Comparison of ENCODE assay signal across 8 cellular contexts in genomic region chr5:56481147-56481997, GRCh38.
A peak's percentile ranks its signal among the peaks of the same experiment; 100 is the strongest.
DNase-seq lines count a peak whose midpoint lies in the region; TF ChIP-seq lines count a peak whose summit lies in the region.

No MANE protein-coding gene starts in this region.

- peak overlapping the region; percentile 88 to 98 (median 97) for H3K4me2 ChIP-seq in BLaER1 treated with 17β-estradiol and CSF1 and Interleukin-3, amounts not matched to agents 10 nM and 100 nM
- H3K4me2 ChIP-seq in H9 (ENCODE audit: insufficient read depth, insufficient read length, low read length) (peak overlapping the region; percentile 79), smooth muscle cell (peak overlapping the region; percentile 96)

- H3K4me1 ChIP-seq in BLaER1 treated with 17β-estradiol and CSF1 and Interleukin-3, amounts not matched to agents 10 nM and 100 nM, result peaks cover 60 to 79% (median 66%) of the 10 kb centered on the region in 10 experiments
- H3K4me1 ChIP-seq in H9 (ENCODE audit: insufficient read depth, low read length) (no peaks in the 10 kb centered on the region), smooth muscle cell (ENCODE audit: low read depth) (peaks cover 17% of the 10 kb centered on the region)

- H2AFZ ChIP-seq in H9 (ENCODE audit: low read length) (no peak overlapping the region), smooth muscle cell (ENCODE audit: low read depth) (peak overlapping the region; percentile 94)

- no peaks in the 10 kb centered on the region for H4K20me1 ChIP-seq in BLaER1 treated with 17β-estradiol and CSF1 and Interleukin-3, amounts not matched to agents 10 nM and 100 nM
- H4K20me1 ChIP-seq in H9 (ENCODE audit: control insufficient read depth, insufficient read depth, insufficient read length), result no peaks in the 10 kb centered on the region
- H4K20me1 ChIP-seq in smooth muscle cell (ENCODE audit: low read depth), result no peaks in the 10 kb centered on the region

- no peak overlapping the region for H2BK5ac ChIP-seq in H9 (ENCODE audit: insufficient read length, low read length)

- TF ChIP-seq CTCF in H9 (conservative IDR thresholded peaks at IDR 0.05) (peak; percentile 76), cardiac fibroblast (IDR thresholded peaks at IDR 0.05; ENCODE audit: low read depth, low read length) (no peak), smooth muscle cell (IDR thresholded peaks at IDR 0.05; ENCODE audit: borderline replicate concordance, insufficient read depth, poor library complexity, severe bottlenecking) (peak; percentile 35)

- peaks cover 2 to 20% (median 16%) of the 10 kb centered on the region in 11 experiments; a peak in 16 of 22 replicates for H3K9me3 ChIP-seq in BLaER1 treated with 17β-estradiol and CSF1 and Interleukin-3, amounts not matched to agents 10 nM and 100 nM (replicated peaks in 1 of 11)
- H3K9me3 ChIP-seq in H9 (ENCODE audit: control insufficient read depth, low read depth, low read length), result no peaks in the 10 kb centered on the region
- no peaks in the 10 kb centered on the region for H3K9me3 ChIP-seq in smooth muscle cell (replicated peaks; ENCODE audit: low read depth)

- no peak overlapping the region for H2BK20ac ChIP-seq in H9 (ENCODE audit: low read depth, low read length, poor library complexity, severe bottlenecking)

- peaks cover 13 to 17% of the 10 kb centered on the region in 2 experiments for H3K4me1 Mint-ChIP-seq in H9

- peaks cover 45% of the 10 kb centered on the region for H3K27me3 Mint-ChIP-seq in H9 (ENCODE audit: low read depth)

- peak overlapping the region; percentile 81 to 91 (median 88) for H3K9ac ChIP-seq in BLaER1 treated with 17β-estradiol and CSF1 and Interleukin-3, amounts not matched to agents 10 nM and 100 nM
- H3K9ac ChIP-seq in H9 (ENCODE audit: extremely low read depth, insufficient read length, low read length), result peak overlapping the region; percentile 13
- H3K9ac ChIP-seq in smooth muscle cell (ENCODE audit: low read depth), result peak overlapping the region; percentile 73

- no peak overlapping the region for H2BK120ac ChIP-seq in H9 (ENCODE audit: low read depth, low read length, poor library complexity, severe bottlenecking)

- H3K27ac Mint-ChIP-seq in H9, result no peak overlapping the region

- peaks cover 12% of the 10 kb centered on the region for H3K23me2 ChIP-seq in H9 (ENCODE audit: insufficient read length, low read depth, low read length, poor library complexity, severe bottlenecking)

- no peak overlapping the region for H3K4ac ChIP-seq in H9 (ENCODE audit: low read depth, low read length)

- no peak overlapping the region for H3K23ac ChIP-seq in H9 (ENCODE audit: insufficient read length, low read depth, low read length)

- peak overlapping the region; percentile 48 to 76 (median 65) for H3K4me3 ChIP-seq in BLaER1 treated with 17β-estradiol and CSF1 and Interleukin-3, amounts not matched to agents 10 nM and 100 nM
- H3K4me3 ChIP-seq in cardiac fibroblast (replicated peaks in 1 of 2; ENCODE audit: low read depth in 2 of 2, low read length in 2 of 2), result peak overlapping the region; percentile 58 to 61
- H3K4me3 ChIP-seq in smooth muscle cell, result peak overlapping the region; percentile 60

- no peak overlapping the region for H2BK12ac ChIP-seq in H9 (ENCODE audit: insufficient read length, low read depth, low read length)

- no peak overlapping the region for H3K56ac ChIP-seq in H9 (ENCODE audit: insufficient read length, low read depth, low read length)

- H3K36me3 ChIP-seq in BLaER1 treated with 17β-estradiol and CSF1 and Interleukin-3, amounts not matched to agents 10 nM and 100 nM, result no peaks in the 10 kb centered on the region; a peak in 1 of 22 replicates
- no peaks in the 10 kb centered on the region for H3K36me3 ChIP-seq in smooth muscle cell (ENCODE audit: low read depth)

- H3K9me3 Mint-ChIP-seq in H9, result peaks cover 0 to under 1% of the 10 kb centered on the region in 2 experiments; a peak in 1 of 5 replicates

- no peaks in the 10 kb centered on the region for H3K79me1 ChIP-seq in H9 (ENCODE audit: insufficient read depth, low read depth, low read length, poor library complexity, severe bottlenecking)

- H3F3A ChIP-seq in smooth muscle cell (ENCODE audit: low read depth), result peaks cover 7% of the 10 kb centered on the region

- H3K14ac ChIP-seq in H9 (ENCODE audit: insufficient read depth, low read length), result no peak overlapping the region

- WGBS in H9 (ENCODE audit: extremely low coverage, insufficient read length, low lambda C conversion rate), result no CpG with 5 or more reads among the region's 44 CpGs
- WGBS in smooth muscle cell (ENCODE audit: low lambda C conversion rate), result 6% methylated on average over 33 of the region's 44 CpGs

- peaks cover 0 to under 1% (median 0%) of the 10 kb centered on the region in 3 experiments; a peak in 1 of 7 replicates for H3K36me3 Mint-ChIP-seq in H9 (ENCODE audit: insufficient read depth in 1 of 3, low read depth in 3 of 3)

- H3K27ac ChIP-seq in BLaER1 treated with 17β-estradiol and CSF1 and Interleukin-3, amounts not matched to agents 10 nM and 100 nM, result peak overlapping the region; percentile 86 to 95 (median 93)
- H3K27ac ChIP-seq in H9 (ENCODE audit: insufficient read length, low read depth, low read length), result no peak overlapping the region
- peak overlapping the region; percentile 94 for H3K27ac ChIP-seq in smooth muscle cell (ENCODE audit: low read depth)

- H3K27me3 ChIP-seq in BLaER1 treated with 17β-estradiol and CSF1 and Interleukin-3, amounts not matched to agents 10 nM and 100 nM, result no peaks in the 10 kb centered on the region
- peaks cover 4% of the 10 kb centered on the region; the same call in 1 of the 2 replicates for H3K27me3 ChIP-seq in H9 (ENCODE audit: insufficient read depth, low read length)
- H3K27me3 ChIP-seq in smooth muscle cell (ENCODE audit: low read depth), result no peaks in the 10 kb centered on the region

- no peaks in the 10 kb centered on the region for H3K79me2 ChIP-seq in H9 (ENCODE audit: insufficient read depth, low read length)
- no peaks in the 10 kb centered on the region for H3K79me2 ChIP-seq in smooth muscle cell (ENCODE audit: low read depth)

- no peak overlapping the region for H3T11ph ChIP-seq in H9 (ENCODE audit: low read length)

- no peak overlapping the region for H3K18ac ChIP-seq in H9 (ENCODE audit: insufficient read length, low read depth, low read length)

- no peak overlapping the region for H4K5ac ChIP-seq in H9 (ENCODE audit: insufficient read length, low read depth, low read length)

- no peak overlapping the region for H4K8ac ChIP-seq in H9 (replicated peaks; ENCODE audit: insufficient read length, low read depth, low read length)

- H2AK5ac ChIP-seq in H9 (ENCODE audit: insufficient read length, low read length), result no peak overlapping the region

- DNase-seq in H9, result peak; percentile 55
- peak; percentile 11 for DNase-seq in T follicular helper cell (ENCODE audit: low read depth)
- peak; percentile 35 to 43 for DNase-seq in cardiac fibroblast (ENCODE audit: low read depth in 2 of 2)
- peak; percentile 27 for DNase-seq in iris pigment epithelial cell (ENCODE audit: low read depth)
- no peak for DNase-seq in smooth muscle cell (lab: John Stamatoyannopoulos, UW; ENCODE audit: unreplicated experiment)
- DNase-seq in NCI-H2107 (lab: John Stamatoyannopoulos, UW), result no peak
- no peak for DNase-seq in GF-D8 (lab: John Stamatoyannopoulos, UW)

- peak overlapping the region; percentile 73 to 81 for H3K4me3 Mint-ChIP-seq in H9

- no peak overlapping the region for H4K91ac ChIP-seq in H9 (ENCODE audit: insufficient read length, low read depth, low read length)

- no peak overlapping the region for H2BK15ac ChIP-seq in H9 (ENCODE audit: low read depth, low read length)

Comparison
In these comparisons a context has a peak if more than half of its experiments do, and no peak if none do; other contexts are left out.
1. H3K9ac ChIP-seq: peak in every context shown above with its lines; median percentile 88 in BLaER1 treated with 17β-estradiol and CSF1 and Interleukin-3, amounts not matched to agents 10 nM and 100 nM; 73 in smooth muscle cell; 13 in H9.
2. DNase-seq: peak in H9 (single experiment), T follicular helper cell (single experiment), cardiac fibroblast (2 of 2) and iris pigment epithelial cell (single experiment); none in smooth muscle cell (single experiment), NCI-H2107 (single experiment) and GF-D8 (single experiment).
3. Peak in every context shown above with its lines, with median percentiles within 50 percentile points of each other: H3K4me2 ChIP-seq and H3K4me3 ChIP-seq.